In the genomic region with DNA sequence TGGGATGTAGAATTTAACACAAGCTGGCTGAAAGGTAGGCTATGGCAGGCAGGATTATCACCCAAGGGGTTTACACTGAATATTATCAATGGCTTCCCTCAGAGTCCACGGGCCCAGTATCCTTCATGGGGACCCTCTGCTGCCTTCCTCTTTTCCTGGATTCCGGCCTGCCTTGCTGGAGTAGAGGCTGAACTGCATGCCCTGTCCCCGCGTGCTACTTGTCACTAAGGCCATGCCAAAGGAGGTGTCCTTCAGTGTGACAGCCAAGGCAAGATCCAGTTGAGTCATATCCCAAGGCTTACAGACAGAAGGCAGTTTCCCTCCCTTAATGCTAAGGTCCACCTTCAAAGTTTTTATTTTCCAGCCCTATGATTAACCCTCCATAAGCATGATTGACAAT, we compare ENCODE assay signal across 31 cellular contexts.
"Had no signal": no experiment of that assay in that cellular context is flagged by ENCODE, and none has a peak within 500 bp of the region (broad histone marks: within the 10 kb centered on the region; RNA-seq: fewer than 3 reads in every experiment).

No MANE protein-coding gene starts in this region.

- H3K4me1 ChIP-seq: ascending aorta had no signal

- H3K36me3 ChIP-seq: ascending aorta had no signal

- H3K27me3 ChIP-seq: ascending aorta had no signal

- FAIRE-seq: TTC549 had no signal

- H3K9me3 ChIP-seq: ascending aorta had no signal

- H3K4me3 ChIP-seq: ascending aorta had no signal

- ATAC-seq: activated CD8-positive, alpha-beta T cell treated with anti-CD3 and anti-CD28 coated beads for 36 hours; activated naive CD4-positive, alpha-beta T cell treated with anti-CD3 and anti-CD28 coated beads, Interleukin-2, amount 50 U/mL, for 72 hours; activated T-cell treated with anti-CD3 and anti-CD28 coated beads, Interleukin-2, amount 50 U/mL, for 4 hours; activated T-cell treated with anti-CD3 and anti-CD28 coated beads, Interleukin-2, amount 50 U/mL, for 72 hours; activated T-helper 17 cell treated with anti-CD3 and anti-CD28 coated beads, Interleukin-2, amount 50 U/mL, for 72 hours had no signal

- DNase-seq: activated B cell treated with CpG ODN at 0.5 μM for 24 hours; activated CD4-positive, alpha-beta memory T cell treated with anti-CD3 and anti-CD28 coated beads for 36 hours; activated CD4-positive, alpha-beta T cell treated with anti-CD3 and anti-CD28 coated beads for 4 hours; activated CD4-positive, alpha-beta T cell treated with anti-CD3 and anti-CD28 coated beads, Interleukin-2, amount 10 ng/mL, durations not matched to agents 24 days and 14 days; activated CD4-positive, alpha-beta T cell treated with anti-CD3 and anti-CD28 coated beads, Interleukin-2, amount 50 U/mL, for 1 hour; activated CD4-positive, alpha-beta T cell treated with anti-CD3 and anti-CD28 coated beads, Interleukin-2, amount 50 U/mL, for 4 hours; activated CD4-positive, CD25-positive, alpha-beta regulatory T cell treated with anti-CD3 and anti-CD28 coated beads, Interleukin-2, amount 50 U/mL, for 72 hours; activated CD8-positive, alpha-beta memory T cell treated with anti-CD3 and anti-CD28 coated beads, Interleukin-2, amount 50 U/mL, for 4 hours; activated CD8-positive, alpha-beta T cell treated with anti-CD3 and anti-CD28 coated beads for 36 hours; activated effector memory CD4-positive, alpha-beta T cell treated with anti-CD3 and anti-CD28 coated beads, Interleukin-2, amount 50 U/mL, for 16 hours; activated gamma-delta T cell treated with Interleukin-2 at 50 U/mL for 16 hours; activated naive CD4-positive, alpha-beta T cell; activated naive CD4-positive, alpha-beta T cell treated with anti-CD3 and anti-CD28 coated beads for 36 hours; activated naive CD4-positive, alpha-beta T cell treated with anti-CD3 and anti-CD28 coated beads, Interleukin-2, amount 50 U/mL, for 16 hours; activated naive CD8-positive, alpha-beta T cell treated with anti-CD3 and anti-CD28 coated beads for 36 hours; activated T-cell treated with anti-CD3 and anti-CD28 coated beads for 4 hours; activated T-cell treated with anti-CD3 and anti-CD28 coated beads, Interleukin-2, amount 50 U/mL, for 1 hour; activated T-cell treated with anti-CD3 and anti-CD28 coated beads, Interleukin-2, amount 50 U/mL, for 4 hours; activated T-cell treated with anti-CD3 and anti-CD28 coated beads, Interleukin-2, amount 50 U/mL, for 72 hours; amygdala; anterior cingulate cortex; caudate nucleus; SW 1271; T-helper 1 cell; T-helper 2 cell; T-helper 9 cell had no signal

- H3K27ac ChIP-seq: ascending aorta, VCaP had no signal
